30 cellular contexts compared by ENCODE assay signal in the genomic region with DNA sequence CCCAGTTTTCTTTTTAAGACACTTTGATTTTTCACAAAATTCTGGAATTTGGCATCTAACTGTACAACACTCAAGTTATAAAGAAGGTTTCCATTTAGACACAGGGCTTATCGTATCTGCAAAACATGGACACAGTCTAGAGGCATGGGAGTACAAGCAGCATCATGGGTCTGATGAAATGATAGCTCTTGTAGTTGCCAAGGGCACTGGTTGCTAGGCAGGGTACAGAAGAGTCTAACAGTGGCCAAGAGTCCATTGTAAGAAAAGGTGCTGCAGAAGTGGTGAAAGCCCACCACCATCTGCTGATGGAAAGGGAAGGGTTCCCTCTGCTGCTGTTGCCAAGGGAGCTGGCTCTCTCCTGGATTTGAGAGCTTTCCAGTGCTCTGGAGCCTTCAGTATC. TPM values are rescaled to one million over a fixed set of nuclear protein-coding genes. Genes with fewer than 3 reads are reported as not detected.
"Had no signal": no experiment of that assay in that cellular context is flagged by ENCODE, and none has a peak within 500 bp of the region (broad histone marks: within the 10 kb centered on the region; RNA-seq: fewer than 3 reads in every experiment).

No MANE protein-coding gene starts in this region.

- H3K9me3 ChIP-seq: adrenal gland, Peyer's patch, SJSA1, SK-N-SH had no signal

- H3K9me3 Mint-ChIP-seq: activated naive CD4-positive, alpha-beta T cell treated with anti-CD3 and anti-CD28 coated beads for 36 hours had no signal

- DNase-seq: activated CD4-positive, alpha-beta T cell treated with anti-CD3 and anti-CD28 coated beads, Interleukin-2, amount 10 ng/mL, durations not matched to agents 24 days and 14 days; activated CD4-positive, alpha-beta T cell treated with anti-CD3 and anti-CD28 coated beads, Interleukin-2, amount 50 U/mL, for 4 hours; activated CD8-positive, alpha-beta T cell treated with anti-CD3 and anti-CD28 coated beads, Interleukin-2, amount 10 ng/mL, durations not matched to agents 7 days and 5 days; activated gamma-delta T cell treated with Interleukin-2 at 50 U/mL for 16 hours; activated naive CD4-positive, alpha-beta T cell treated with anti-CD3 and anti-CD28 coated beads for 36 hours; activated T-cell treated with anti-CD3 and anti-CD28 coated beads, Interleukin-2, amount 50 U/mL, for 24 hours; adrenal gland; NCI-H1092 treated with DMSO at 0.1 percent for 48 hours; NCI-H1417; NCI-H146; NCI-H187; NCI-H2029 treated with DMSO at 0.1 percent for 48 hours; NCI-H2107; NCI-H226; NCI-H446 treated with DMSO at 0.1 percent for 48 hours; NCI-H524; NCI-H69; NK-92 treated with Interleukin-12 subunit alpha and Interleukin-12 subunit beta, amount 100 ng/mL, for 24 hours; PC-3; Peyer's patch; RPMI8226; SK-N-SH had no signal

- H3K27ac Mint-ChIP-seq: activated CD4-positive, alpha-beta T cell treated with anti-CD3 and anti-CD28 coated beads, Interleukin-2, amount 10 ng/mL, durations not matched to agents 24 days and 14 days; activated CD8-positive, alpha-beta T cell treated with anti-CD3 and anti-CD28 coated beads, Interleukin-2, amount 10 ng/mL, durations not matched to agents 7 days and 5 days; activated naive CD4-positive, alpha-beta T cell treated with anti-CD3 and anti-CD28 coated beads for 36 hours; activated naive CD4-positive, alpha-beta T cell treated with anti-CD3 and anti-CD28 coated beads, Interleukin-2, amount 50 U/mL, for 72 hours; activated T-cell treated with anti-CD3 and anti-CD28 coated beads, Interleukin-2, amount 50 U/mL, for 24 hours; activated T-helper 2 cell treated with anti-CD3 and anti-CD28 coated beads, Interferon-gamma antibody, Interleukin-2, Interleukin-4, amounts not matched to agents 10 μg/mL and 5 μg/mL and 100 μg/mL, durations not matched to agents 14 hours and 24 hours and 36 hours; brain; T-helper 1 cell treated with Interleukin-12 subunit alpha and Interleukin-12 subunit beta and Interleukin-4 antibody, amounts not matched to agents 30 μg/mL and 1 μg/mL, for 36 hours; T-helper 2 cell treated with Interferon-gamma antibody and Interleukin-4, amounts not matched to agents 5 μg/mL and 100 μg/mL, for 36 hours had no signal

- H3K4me3 ChIP-seq: adrenal gland, Peyer's patch, SJSA1 had no signal

- H3K27me3 Mint-ChIP-seq: activated CD4-positive, alpha-beta T cell treated with anti-CD3 and anti-CD28 coated beads, Interleukin-2, amount 10 ng/mL, durations not matched to agents 24 days and 14 days; activated T-cell treated with anti-CD3 and anti-CD28 coated beads, Interleukin-2, amount 50 U/mL, for 24 hours; central memory CD8-positive, alpha-beta T cell had no signal

- H3K4me3 Mint-ChIP-seq: activated CD4-positive, alpha-beta T cell treated with anti-CD3 and anti-CD28 coated beads, Interleukin-2, amount 10 ng/mL, durations not matched to agents 24 days and 14 days; activated CD8-positive, alpha-beta T cell treated with anti-CD3 and anti-CD28 coated beads, Interleukin-2, amount 10 ng/mL, durations not matched to agents 7 days and 5 days; activated naive CD4-positive, alpha-beta T cell treated with anti-CD3 and anti-CD28 coated beads for 36 hours; activated T-cell treated with anti-CD3 and anti-CD28 coated beads, Interleukin-2, amount 50 U/mL, for 24 hours; brain; central memory CD8-positive, alpha-beta T cell; T-helper 1 cell treated with Interleukin-12 subunit alpha and Interleukin-12 subunit beta and Interleukin-4 antibody, amounts not matched to agents 30 μg/mL and 1 μg/mL, for 36 hours; T-helper 2 cell treated with Interferon-gamma antibody and Interleukin-4, amounts not matched to agents 5 μg/mL and 100 μg/mL, for 36 hours had no signal

- H3K4me1 Mint-ChIP-seq: activated CD4-positive, alpha-beta T cell treated with anti-CD3 and anti-CD28 coated beads, Interleukin-2, amount 10 ng/mL, durations not matched to agents 24 days and 14 days; brain; central memory CD8-positive, alpha-beta T cell had no signal

- H3K36me3 ChIP-seq: adrenal gland, Peyer's patch, SJSA1 had no signal

- H3K27ac ChIP-seq: adrenal gland, KMS-11, Peyer's patch, SJSA1 had no signal

- H3K36me3 Mint-ChIP-seq: activated naive CD4-positive, alpha-beta T cell treated with anti-CD3 and anti-CD28 coated beads, Interleukin-2, amount 50 U/mL, for 72 hours; brain had no signal

- H3K27me3 ChIP-seq: adrenal gland, Peyer's patch, SJSA1 had no signal

- H3K4me1 ChIP-seq: adrenal gland, Peyer's patch, SJSA1 had no signal

- ATAC-seq: activated CD8-positive, alpha-beta T cell treated with anti-CD3 and anti-CD28 coated beads, Interleukin-2, amount 10 ng/mL, durations not matched to agents 7 days and 5 days; activated naive CD4-positive, alpha-beta T cell treated with anti-CD3 and anti-CD28 coated beads, Interleukin-2, amount 50 U/mL, for 72 hours; PC-3 had no signal

RNA-seq across cellular contexts. Expression of gene MYOCD, which starts 20.8 kb away (rescaled TPM):
- total RNA-seq: activated CD4-positive, alpha-beta T cell treated with anti-CD3 and anti-CD28 coated beads, Interleukin-2, amount 10 ng/mL, durations not matched to agents 24 days and 14 days; activated CD8-positive, alpha-beta T cell treated with anti-CD3 and anti-CD28 coated beads, Interleukin-2, amount 10 ng/mL, durations not matched to agents 7 days and 5 days; activated naive CD4-positive, alpha-beta T cell treated with anti-CD3 and anti-CD28 coated beads for 36 hours; activated naive CD4-positive, alpha-beta T cell treated with anti-CD3 and anti-CD28 coated beads, Interleukin-2, amount 50 U/mL, for 72 hours; activated T-helper 2 cell treated with anti-CD3 and anti-CD28 coated beads, Interferon-gamma antibody, Interleukin-2, Interleukin-4, amounts not matched to agents 10 μg/mL and 5 μg/mL and 100 μg/mL, durations not matched to agents 14 hours and 24 hours and 36 hours; PC-3 had no signal
- polyA plus RNA-seq: SK-N-SH had no signal
